ENCODE assay signal across 14 cellular contexts in genomic region chr14:99809376-99809775, GRCh38. TPM values are rescaled to one million over a fixed set of nuclear protein-coding genes. Genes with fewer than 3 reads are reported as not detected.
A peak's percentile ranks its signal among the peaks of the same experiment; 100 is the strongest.
DNase-seq lines count a peak whose midpoint lies in the region; ATAC-seq and TF ChIP-seq lines count a peak whose summit lies in the region.
"Had no signal": no experiment of that assay in that cellular context is flagged by ENCODE, and none has a peak within 500 bp of the region (broad histone marks: within the 10 kb centered on the region; RNA-seq: fewer than 3 reads in every experiment).

No MANE protein-coding gene starts in this region.

- peak overlapping the region; percentile 80 for H3K27ac ChIP-seq in GM23248
- peak overlapping the region in 40 of 59 donors; percentile 2 to 89 (median 46) for H3K27ac ChIP-seq in dorsolateral prefrontal cortex
- H3K27ac ChIP-seq in suprapubic skin: peak overlapping the region; percentile 81

- peak overlapping the region; percentile 74 for H3K4me2 ChIP-seq in GM23248 (ENCODE audit: unreplicated experiment)

- no peaks in the 10 kb centered on the region for H3K9me2 ChIP-seq in GM23248 (ENCODE audit: insufficient read depth)

- no peaks in the 10 kb centered on the region for H3K9me3 ChIP-seq in GM23248 (ENCODE audit: low read depth)
- no peaks in the 10 kb centered on the region for H3K9me3 ChIP-seq in suprapubic skin
- H3K9me3 ChIP-seq: HAP-1 had no signal

- in situ Hi-C loops in GM23248 (cut with MboI): no loop called here

- DNase-seq in GM23248 (peak; percentile 98), dorsolateral prefrontal cortex (peak in 7 of 10 donors; percentile 17 to 71 (median 56)), medulla oblongata (ENCODE audit: extremely low spot score) (peak; percentile 60), suprapubic skin (ENCODE audit: low spot score in 2 of 2) (peak; percentile 83 to 86), activated gamma-delta T cell treated with Interleukin-2 at 50 U/mL for 16 hours (no peak), T-helper 9 cell (no peak)
- DNase-seq in activated CD4-positive, alpha-beta T cell treated with anti-CD3 and anti-CD28 coated beads for 4 hours: no peak
- DNase-seq: DND-41; NCI-H187; stimulated activated CD4-positive, alpha-beta T cell treated with anti-CD3 and anti-CD28 coated beads, Interleukin-1b, Interleukin-23, amount 100 ng/mL, for 48 hours had no signal

- H3K27me3 ChIP-seq in GM23248 (replicated peaks; ENCODE audit: insufficient read depth) (no peaks in the 10 kb centered on the region; the same call in 1 of the 2 replicates), dorsolateral prefrontal cortex (no peaks in the 10 kb centered on the region), suprapubic skin (no peaks in the 10 kb centered on the region)

- peak overlapping the region; percentile 64 for H3K9ac ChIP-seq in GM23248

- TF ChIP-seq EP300 in suprapubic skin (IDR thresholded peaks at IDR 0.05): no peak

- H3K36me3 ChIP-seq in GM23248 (ENCODE audit: low read depth) (no peaks in the 10 kb centered on the region), suprapubic skin (no peaks in the 10 kb centered on the region)
- H3K36me3 ChIP-seq: HAP-1 had no signal

- peaks cover 36% of the 10 kb centered on the region for H3K4me1 ChIP-seq in GM23248 (ENCODE audit: insufficient read depth)
- H3K4me1 ChIP-seq in suprapubic skin: peaks cover 38% of the 10 kb centered on the region
- H3K4me1 ChIP-seq: HAP-1 had no signal

- H4K20me1 ChIP-seq in GM23248 (ENCODE audit: insufficient read depth): no peaks in the 10 kb centered on the region

- intact Hi-C loops in dorsolateral prefrontal cortex (cut with DNase I): no loop called here

- ATAC-seq in HG02763 (IDR thresholded peaks at IDR 0.05; ENCODE audit: unreplicated experiment): no peak
- ATAC-seq: activated CD4-positive, CD25-positive, alpha-beta regulatory T cell treated with anti-CD3 and anti-CD28 coated beads, Interleukin-2, amount 50 U/mL, for 24 hours; Panc1 had no signal

- H3K79me2 ChIP-seq in GM23248 (ENCODE audit: insufficient read depth): peaks cover 18% of the 10 kb centered on the region; the same call in 1 of the 2 replicates

- no peak overlapping the region; the same call in 1 of the 2 replicates for H2AFZ ChIP-seq in GM23248

- WGBS in GM23248 (ENCODE audit: low coverage in 1 of 2, low lambda C conversion rate in 2 of 2, missing lambda C conversion rate in 2 of 2), 2 experiments: 1 to 3% methylated on average over 9 of the region's 9 CpGs
- 43% methylated on average over 9 of the region's 9 CpGs for WGBS in suprapubic skin

- peaks cover 42% of the 10 kb centered on the region for H3F3A ChIP-seq in GM23248 (ENCODE audit: insufficient read depth)

- 0 out of 2 replicates have a peak overlapping the region, but pooled peaks have one; percentile 20 for H3K4me3 ChIP-seq in GM23248
- peak overlapping the region in 2 of 59 donors; percentile 14 to 16 for H3K4me3 ChIP-seq in dorsolateral prefrontal cortex
- H3K4me3 ChIP-seq in suprapubic skin: no peak overlapping the region
- H3K4me3 ChIP-seq: HAP-1 had no signal

- TF ChIP-seq POLR2A in suprapubic skin (IDR thresholded peaks at IDR 0.05): no peak

- TF ChIP-seq CTCF in dorsolateral prefrontal cortex (IDR thresholded peaks at IDR 0.05 in 54 of 56, conservative IDR thresholded peaks at IDR 0.05 in 2 of 56; ENCODE audit: low read depth in 1 of 56, partially characterized antibody in 56 of 56) (peak in 1 of 56 donors; percentile 12), suprapubic skin (IDR thresholded peaks at IDR 0.05) (no peak)

RNA-seq across cellular contexts. Expression of gene EML1, which starts 16.2 kb away (rescaled TPM):
- total RNA-seq in GM23248 (2014; rRNA removed; shearing (Covaris generic)): 17.9 and 35.8 TPM in 2 replicates
- polyA plus RNA-seq in GM23248 (2016; fragmentation: Nextera tagmentation; extraction: Ambion mirVana): 14.8 and 15.0 TPM in 2 replicates
- total RNA-seq in dorsolateral prefrontal cortex (10 to 100 TPM; 24.3 to 74.2 (median 42.9) TPM), suprapubic skin (10 to 100 TPM in 3 of 4 donors, 1 to 10 TPM in 1; 9.6 to 17.6 (median 15.4) TPM)

Comparison
In these comparisons a context has a peak if more than half of its experiments do, and no peak if none do; other contexts are left out.
1. DNase-seq: peak in GM23248 (single experiment), dorsolateral prefrontal cortex (7 of 10), medulla oblongata (single experiment) and suprapubic skin (2 of 2); none in activated gamma-delta T cell treated with Interleukin-2 at 50 U/mL for 16 hours (single experiment), T-helper 9 cell (single experiment) and activated CD4-positive, alpha-beta T cell treated with anti-CD3 and anti-CD28 coated beads for 4 hours (0 of 2).
2. Peak in every context shown above with its lines, with median percentiles within 50 percentile points of each other: H3K27ac ChIP-seq.